In genomic region chr17:6752068-6752909, GRCh38 we compare ENCODE assay signal across 8 cellular contexts. TPM values are rescaled to one million over a fixed set of nuclear protein-coding genes. Genes with fewer than 3 reads are reported as not detected.
DNase-seq lines count a peak whose midpoint lies in the region; ATAC-seq and TF ChIP-seq lines count a peak whose summit lies in the region.

No MANE protein-coding gene starts in this region.

- H3K36me3 ChIP-seq in liver (ENCODE audit: control insufficient read depth in 4 of 4, insufficient read depth in 3 of 4, low read depth in 1 of 4, low read length in 3 of 4), result no peaks in the 10 kb centered on the region
- H3K36me3 ChIP-seq in testis (ENCODE audit: low read depth, missing control alignments), result no peaks in the 10 kb centered on the region

- H3K27ac Mint-ChIP-seq in CD14-positive monocyte, result peak overlapping the region; percentile 80 to 93 (median 91)

- H3K9ac ChIP-seq in liver (ENCODE audit: low read depth in 1 of 2, low read length in 2 of 2), result peak overlapping the region in 1 of 2 donors; percentile 47

- TF ChIP-seq RAD21 in liver (IDR thresholded peaks at IDR 0.05), result peak; percentile 5 to 26

- no peaks in the 10 kb centered on the region for H3K36me3 Mint-ChIP-seq in CD14-positive monocyte

- H3K9me3 Mint-ChIP-seq in CD14-positive monocyte, result no peaks in the 10 kb centered on the region

- TF ChIP-seq CTCF in CD14-positive monocyte (IDR thresholded peaks at IDR 0.05) (no peak), liver (IDR thresholded peaks at IDR 0.05; ENCODE audit: low read depth, low read length, missing input control) (peak; percentile 23), testis (IDR thresholded peaks at IDR 0.05) (no peak)

- no peaks in the 10 kb centered on the region for H3K27me3 ChIP-seq in liver (ENCODE audit: control insufficient read depth in 4 of 4, insufficient read depth in 4 of 4, low read length in 3 of 4)
- H3K27me3 ChIP-seq in testis, result no peaks in the 10 kb centered on the region

- no peak for DNase-seq in CD14-positive monocyte (ENCODE audit: low spot score)
- peak; percentile 24 to 66 for DNase-seq in NOMO-1 (lab: John Stamatoyannopoulos, UW; ENCODE audit: unreplicated experiment in 2 of 2)
- DNase-seq in caudate nucleus (lab: John Stamatoyannopoulos, UW), result peak in 2 of 61 donors; percentile 17 to 28
- peak; percentile 33 for DNase-seq in testis
- DNase-seq in NCI-H69 (lab: John Stamatoyannopoulos, UW), result no peak
- DNase-seq in activated naive CD4-positive, alpha-beta T cell (lab: John Stamatoyannopoulos, UW), result no peak

- peak overlapping the region; percentile 24 to 63 for H3K4me3 Mint-ChIP-seq in CD14-positive monocyte

- intact Hi-C loops in CD14-positive monocyte (cut with micrococcal nuclease) (no loop called here), testis (cut with DNase I; ENCODE audit: low total_unique reads) (no loop called here)

- H3K9me3 ChIP-seq in liver (ENCODE audit: control insufficient read depth in 4 of 4, low read length in 3 of 4) (no peaks in the 10 kb centered on the region), testis (no peaks in the 10 kb centered on the region)

- WGBS in liver, result 15% methylated on average over 7 of the region's 7 CpGs
- 46 to 50% methylated on average over 7 of the region's 7 CpGs for WGBS in testis, 2 donors

- H3K4me3 ChIP-seq in liver (ENCODE audit: low read depth in 1 of 3, low read length in 3 of 3), result no peak overlapping the region
- no peak overlapping the region for H3K4me3 ChIP-seq in testis

- no peak for ATAC-seq in HG03139 (IDR thresholded peaks at IDR 0.05; ENCODE audit: unreplicated experiment)

- H3K4me1 Mint-ChIP-seq in CD14-positive monocyte, result peaks cover 53% of the 10 kb centered on the region

- no peak for TF ChIP-seq POLR2A in testis (IDR thresholded peaks at IDR 0.05)

- H3K27me3 Mint-ChIP-seq in CD14-positive monocyte (ENCODE audit: low read depth in 3 of 3), result peaks cover 0 to 8% (median 0%) of the 10 kb centered on the region in 3 donors

- H3K4me1 ChIP-seq in liver (ENCODE audit: control insufficient read depth in 4 of 4, insufficient read depth in 4 of 4, low read length in 3 of 4), result peaks cover 7 to 48% (median 28%) of the 10 kb centered on the region in 4 donors
- peaks cover 24% of the 10 kb centered on the region for H3K4me1 ChIP-seq in testis

- H3K27ac ChIP-seq in caudate nucleus (ENCODE audit: low read depth, low read length), result peak overlapping the region; percentile 76
- H3K27ac ChIP-seq in liver (ENCODE audit: low read depth in 1 of 2, low read length in 2 of 2), result peak overlapping the region; percentile 87 to 96
- H3K27ac ChIP-seq in testis, result peak overlapping the region in 1 of 2 donors; percentile 80

TF ChIP-seq in liver, 16 proteins besides CTCF, POLR2A, EP300 and RAD21:
- TF ChIP-seq JUND (IDR thresholded peaks at IDR 0.05), result peak; percentile 63 to 66
- TF ChIP-seq YY1 (IDR thresholded peaks at IDR 0.05), result peak; percentile 52
- TF ChIP-seq HNF4G (IDR thresholded peaks at IDR 0.05), result peak; percentile 68
- peak; percentile 81 for TF ChIP-seq MAX (IDR thresholded peaks at IDR 0.05)
- peak in 1 of 2 donors; percentile 58 for TF ChIP-seq EGR1 (IDR thresholded peaks at IDR 0.05; ENCODE audit: low read depth in 2 of 2)
- peak; percentile 24 to 77 for TF ChIP-seq GABPA (IDR thresholded peaks at IDR 0.05 in 1 of 2, conservative IDR thresholded peaks at IDR 0.05 in 1 of 2)
- TF ChIP-seq FOXA2 (IDR thresholded peaks at IDR 0.05), result peak; percentile 80
- peak; percentile 91 for TF ChIP-seq SP1 (IDR thresholded peaks at IDR 0.05)
- TF ChIP-seq TAF1 (conservative IDR thresholded peaks at IDR 0.05), result peak; percentile 59
- peak; percentile 75 for TF ChIP-seq REST (IDR thresholded peaks at IDR 0.05)
- no peak for TF ChIP-seq NR2F2 (IDR thresholded peaks at IDR 0.05)
- peak; percentile 72 for TF ChIP-seq ZBTB33 (IDR thresholded peaks at IDR 0.05)
- TF ChIP-seq FOXA1 (IDR thresholded peaks at IDR 0.05), result peak; percentile 72
- TF ChIP-seq RXRA (IDR thresholded peaks at IDR 0.05), result peak; percentile 69 to 85
- TF ChIP-seq ATF3 (IDR thresholded peaks at IDR 0.05), result peak; percentile 73
- peak; percentile 88 for TF ChIP-seq HNF4A (conservative IDR thresholded peaks at IDR 0.05)

RNA-seq across cellular contexts. Expression of gene XAF1, which starts 3.6 kb away (rescaled TPM):
- 10 to 100 TPM; 28.4 to 45.9 TPM for polyA plus RNA-seq in CD14-positive monocyte
- 10 to 100 TPM in 1 of 2 donors, 1 to 10 TPM in 1; 6.7 to 33.9 TPM for total RNA-seq in liver
- 10 to 100 TPM; 18.3 to 20.2 TPM for polyA plus RNA-seq in liver
- 10 to 100 TPM; 26.8 to 39.6 TPM for total RNA-seq in testis
- 10.4 TPM for polyA plus RNA-seq in testis (ENCODE audit: insufficient read depth, low read depth, low replicate concordance)

RNA-seq across cellular contexts. Expression of gene FBXO39, which starts 23.7 kb away (rescaled TPM):
- polyA plus RNA-seq in CD14-positive monocyte, result not detected
- total RNA-seq in liver, result under 1 TPM; 0.05 to 0.67 TPM
- under 1 TPM; 0.12 to 0.28 TPM for polyA plus RNA-seq in liver
- 10 to 100 TPM; 19.9 to 46.9 TPM for total RNA-seq in testis
- polyA plus RNA-seq in testis (ENCODE audit: insufficient read depth, low read depth, low replicate concordance), result 62.0 TPM

RNA-seq across cellular contexts. Expression of gene SLC13A5, which starts 39.1 kb away (rescaled TPM):
- not detected for polyA plus RNA-seq in CD14-positive monocyte
- total RNA-seq in liver, result 100 to 1,000 TPM in 1 of 2 donors, 10 to 100 TPM in 1; 88.4 to 399 TPM
- polyA plus RNA-seq in liver, result 100 to 1,000 TPM; 159 to 329 TPM
- total RNA-seq in testis, result 1 to 10 TPM; 3.1 to 3.3 TPM
- polyA plus RNA-seq in testis (ENCODE audit: insufficient read depth, low read depth, low replicate concordance), result 13.0 TPM

Comparison
In these comparisons a context has a peak if more than half of its experiments do, and no peak if none do; other contexts are left out.
1. DNase-seq: peak in NOMO-1 (2 of 2) and testis (single experiment); none in CD14-positive monocyte (single experiment), NCI-H69 (single experiment) and activated naive CD4-positive, alpha-beta T cell (0 of 4).
2. RNA of gene FBXO39, which starts 23.7 kb away (polyA plus RNA-seq): 62.0 TPM in testis (single experiment); 0.12 to 0.28 TPM in liver and not detected in CD14-positive monocyte; every median in the first group is over 10 times any median in the second.
3. RNA of gene SLC13A5, which starts 39.1 kb away (polyA plus RNA-seq): 159 to 329 TPM in liver and 13.0 TPM in testis (single experiment); not detected in CD14-positive monocyte; every median in the first group is over 10 times any median in the second.